Comparison of ENCODE assay signal across 31 cellular contexts in the genomic region with DNA sequence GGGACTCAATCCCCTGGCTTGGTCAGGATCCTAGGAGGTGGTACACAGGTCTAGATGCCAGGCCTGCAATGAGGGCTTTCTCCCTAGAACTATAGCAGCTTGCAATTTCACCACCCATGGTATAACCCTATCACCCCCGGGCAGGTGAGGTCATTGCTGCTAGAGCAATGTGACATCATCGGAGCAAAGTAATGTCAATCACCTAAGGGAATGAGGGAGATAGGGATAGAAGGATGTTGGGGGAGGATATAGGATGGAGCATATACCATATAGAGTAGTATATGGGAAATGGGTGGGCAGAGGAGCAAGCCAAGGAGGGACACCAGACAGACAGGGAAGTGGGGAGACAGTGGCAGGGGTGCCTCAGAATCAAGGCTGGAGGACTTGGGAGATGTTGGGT. TPM values are rescaled to one million over a fixed set of nuclear protein-coding genes. Genes with fewer than 3 reads are reported as not detected.
"Had no signal": no experiment of that assay in that cellular context is flagged by ENCODE, and none has a peak within 500 bp of the region (broad histone marks: within the 10 kb centered on the region; RNA-seq: fewer than 3 reads in every experiment).

No MANE protein-coding gene starts in this region.

- H3K27ac ChIP-seq: body of pancreas, SK-N-MC had no signal

- H3K9me3 Mint-ChIP-seq: activated B cell treated with CpG ODN at 0.5 μM for 24 hours; activated CD4-positive, alpha-beta T cell treated with anti-CD3 and anti-CD28 coated beads, Interleukin-2, amount 10 ng/mL, durations not matched to agents 24 days and 14 days; activated naive CD4-positive, alpha-beta T cell treated with anti-CD3 and anti-CD28 coated beads, Interleukin-2, amount 50 U/mL, for 24 hours; activated T-cell treated with anti-CD3 and anti-CD28 coated beads, Interleukin-2, amount 50 U/mL, for 24 hours; activated T-helper 1 cell treated with anti-CD3 and anti-CD28 coated beads, Interleukin-12 subunit alpha, Interleukin-12 subunit beta, Interleukin-2, Interleukin-4 antibody, amounts not matched to agents 30 ng/mL and 10 ng/mL and 1 ng/mL, durations not matched to agents 14 hours and 24 hours and 36 hours had no signal

- H3K4me3 ChIP-seq: body of pancreas, SK-N-MC had no signal

- DNase-seq: activated B cell treated with CpG ODN at 0.5 μM for 24 hours; activated CD4-positive, alpha-beta T cell treated with anti-CD3 and anti-CD28 coated beads for 1 hour; activated CD4-positive, alpha-beta T cell treated with anti-CD3 and anti-CD28 coated beads, Interleukin-2, amount 10 ng/mL, durations not matched to agents 24 days and 14 days; activated CD4-positive, alpha-beta T cell treated with anti-CD3 and anti-CD28 coated beads, Interleukin-2, amount 50 U/mL, for 48 hours; activated CD8-positive, alpha-beta memory T cell treated with anti-CD3 and anti-CD28 coated beads, Interleukin-2, amount 10 ng/mL, durations not matched to agents 7 days and 5 days; activated effector memory CD4-positive, alpha-beta T cell treated with Interleukin-2 at 50 U/mL for 16 hours; activated naive CD4-positive, alpha-beta T cell; activated T-cell treated with anti-CD3 and anti-CD28 coated beads, Interleukin-2, amount 50 U/mL, for 24 hours; aorta; body of pancreas; central memory CD4-positive, alpha-beta T cell; Kasumi-1; NCI-H1092; NCI-H1417; NCI-H1930; NCI-H2107; NCI-H2171 treated with DMSO at 0.1 percent for 48 hours; NCI-H226; NCI-H526 treated with DMSO at 0.1 percent for 48 hours; NCI-H82; T-helper 9 cell had no signal

- ATAC-seq: activated CD8-positive, alpha-beta memory T cell treated with anti-CD3 and anti-CD28 coated beads, Interleukin-2, amount 10 ng/mL, durations not matched to agents 7 days and 5 days; body of pancreas; Right ventricle myocardium inferior had no signal

- H3K9me3 ChIP-seq: body of pancreas had no signal

- H3K27ac Mint-ChIP-seq: activated B cell treated with CpG ODN at 0.5 μM for 24 hours; activated CD4-positive, alpha-beta T cell treated with anti-CD3 and anti-CD28 coated beads, Interleukin-2, amount 10 ng/mL, durations not matched to agents 24 days and 14 days; activated CD8-positive, alpha-beta memory T cell treated with anti-CD3 and anti-CD28 coated beads, Interleukin-2, amount 10 ng/mL, durations not matched to agents 7 days and 5 days; activated naive CD4-positive, alpha-beta T cell treated with anti-CD3 and anti-CD28 coated beads, Interleukin-2, amount 50 U/mL, for 24 hours; activated T-cell treated with anti-CD3 and anti-CD28 coated beads, Interleukin-2, amount 50 U/mL, for 24 hours; activated T-helper 1 cell treated with anti-CD3 and anti-CD28 coated beads, Interleukin-12 subunit alpha, Interleukin-12 subunit beta, Interleukin-2, Interleukin-4 antibody, amounts not matched to agents 30 ng/mL and 10 ng/mL and 1 ng/mL, durations not matched to agents 14 hours and 24 hours and 36 hours had no signal

- H3K4me3 Mint-ChIP-seq: activated B cell treated with CpG ODN at 0.5 μM for 24 hours; activated CD4-positive, alpha-beta T cell treated with anti-CD3 and anti-CD28 coated beads, Interleukin-2, amount 10 ng/mL, durations not matched to agents 24 days and 14 days; activated CD8-positive, alpha-beta memory T cell treated with anti-CD3 and anti-CD28 coated beads, Interleukin-2, amount 10 ng/mL, durations not matched to agents 7 days and 5 days; activated naive CD4-positive, alpha-beta T cell treated with anti-CD3 and anti-CD28 coated beads, Interleukin-2, amount 50 U/mL, for 24 hours; activated T-cell treated with anti-CD3 and anti-CD28 coated beads, Interleukin-2, amount 50 U/mL, for 24 hours; activated T-helper 1 cell treated with anti-CD3 and anti-CD28 coated beads, Interleukin-12 subunit alpha, Interleukin-12 subunit beta, Interleukin-2, Interleukin-4 antibody, amounts not matched to agents 30 ng/mL and 10 ng/mL and 1 ng/mL, durations not matched to agents 14 hours and 24 hours and 36 hours had no signal

- H3K27me3 Mint-ChIP-seq: activated B cell treated with CpG ODN at 0.5 μM for 24 hours had no signal

RNA-seq across cellular contexts. Expression of a gene that starts 3.3 kb away (rescaled TPM):
- total RNA-seq: body of pancreas, bronchial epithelial cell, chondrocyte, OCI-LY7 had no signal
- polyA plus RNA-seq: aorta had no signal

RNA-seq across cellular contexts. Expression of a gene that starts 7.6 kb away (rescaled TPM):
- total RNA-seq: activated B cell treated with CpG ODN at 0.5 μM for 24 hours; activated CD4-positive, alpha-beta T cell treated with anti-CD3 and anti-CD28 coated beads, Interleukin-2, amount 10 ng/mL, durations not matched to agents 24 days and 14 days; activated CD8-positive, alpha-beta memory T cell treated with anti-CD3 and anti-CD28 coated beads, Interleukin-2, amount 10 ng/mL, durations not matched to agents 7 days and 5 days; activated T-helper 1 cell treated with anti-CD3 and anti-CD28 coated beads, Interleukin-12 subunit alpha, Interleukin-12 subunit beta, Interleukin-2, Interleukin-4 antibody, amounts not matched to agents 30 ng/mL and 10 ng/mL and 1 ng/mL, durations not matched to agents 14 hours and 24 hours and 36 hours; aorta; body of pancreas; bronchial epithelial cell; chondrocyte; NCI-H460; OCI-LY7; Right ventricle myocardium inferior; RPMI7951; T-helper 1 cell treated with Interleukin-12 subunit alpha and Interleukin-12 subunit beta and Interleukin-4 antibody, amounts not matched to agents 30 ng/mL and 1 ng/mL, for 36 hours had no signal
- polyA plus RNA-seq: aorta had no signal

RNA-seq across cellular contexts. Expression of a gene that starts 55.1 kb away (rescaled TPM):
- total RNA-seq: activated B cell treated with CpG ODN at 0.5 μM for 24 hours; activated CD4-positive, alpha-beta T cell treated with anti-CD3 and anti-CD28 coated beads, Interleukin-2, amount 10 ng/mL, durations not matched to agents 24 days and 14 days; activated T-helper 1 cell treated with anti-CD3 and anti-CD28 coated beads, Interleukin-12 subunit alpha, Interleukin-12 subunit beta, Interleukin-2, Interleukin-4 antibody, amounts not matched to agents 30 ng/mL and 10 ng/mL and 1 ng/mL, durations not matched to agents 14 hours and 24 hours and 36 hours; aorta; bronchial epithelial cell; chondrocyte; RPMI7951; T-helper 1 cell treated with Interleukin-12 subunit alpha and Interleukin-12 subunit beta and Interleukin-4 antibody, amounts not matched to agents 30 ng/mL and 1 ng/mL, for 36 hours had no signal
